26 cellular contexts compared by ENCODE assay signal in the genomic region with DNA sequence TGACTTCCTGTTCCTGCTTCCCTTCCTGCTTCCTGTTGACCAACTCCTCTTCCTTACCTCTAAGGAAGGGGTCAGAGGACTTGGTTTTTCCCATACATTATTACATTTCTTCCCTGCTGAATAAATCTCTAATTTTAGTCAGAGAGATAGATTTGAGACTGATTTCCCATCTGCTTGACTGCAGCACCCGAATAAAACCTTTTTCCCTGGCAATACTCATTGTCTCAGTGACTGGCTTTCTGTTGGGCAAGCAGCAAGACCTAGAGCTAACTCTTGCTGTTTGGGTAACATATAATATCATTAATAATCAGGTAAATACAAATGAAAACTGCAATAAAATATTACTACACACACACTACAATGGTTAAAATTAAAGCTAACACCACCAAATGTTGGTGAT.
"Had no signal": no experiment of that assay in that cellular context is flagged by ENCODE, and none has a peak within 500 bp of the region (broad histone marks: within the 10 kb centered on the region; RNA-seq: fewer than 3 reads in every experiment).

No MANE protein-coding gene starts in this region.

- H3K9me3 ChIP-seq: gastrocnemius medialis had no signal

- H3K4me3 ChIP-seq: coronary artery, dorsolateral prefrontal cortex, esophagus muscularis mucosa, gastrocnemius medialis, heart left ventricle had no signal

- H3K27me3 ChIP-seq: brain microvascular endothelial cell, dorsolateral prefrontal cortex, esophagus muscularis mucosa, foreskin keratinocyte, gastrocnemius medialis, heart left ventricle had no signal

- DNase-seq: activated CD4-positive, alpha-beta memory T cell treated with anti-CD3 and anti-CD28 coated beads, Interleukin-2, amount 10 ng/mL, durations not matched to agents 7 days and 5 days; activated CD4-positive, alpha-beta T cell treated with anti-CD3 and anti-CD28 coated beads for 1 hour; activated CD4-positive, alpha-beta T cell treated with anti-CD3 and anti-CD28 coated beads for 4 hours; activated CD4-positive, alpha-beta T cell treated with anti-CD3 and anti-CD28 coated beads, Interleukin-2, amount 10 ng/mL, durations not matched to agents 7 days and 5 days; activated CD4-positive, alpha-beta T cell treated with anti-CD3 and anti-CD28 coated beads, Interleukin-2, amount 50 U/mL, for 4 hours; activated effector memory CD4-positive, alpha-beta T cell treated with Interleukin-2 at 50 U/mL for 16 hours; activated gamma-delta T cell treated with Interleukin-2 at 50 U/mL for 16 hours; activated naive CD4-positive, alpha-beta T cell treated with anti-CD3 and anti-CD28 coated beads, Interleukin-2, amount 50 U/mL, for 16 hours; activated naive CD4-positive, alpha-beta T cell treated with Interleukin-2 at 50 U/mL for 16 hours; activated T-cell treated with anti-CD3 and anti-CD28 coated beads, Interleukin-2, amount 50 U/mL, for 4 hours; amniotic stem cell; anterior cingulate cortex; brain microvascular endothelial cell; dorsolateral prefrontal cortex; effector memory CD4-positive, alpha-beta T cell; erythroblast; foreskin keratinocyte; gastrocnemius medialis; glutamatergic neuron; heart left ventricle; T-helper 2 cell had no signal

- H3K27ac ChIP-seq: brain microvascular endothelial cell, coronary artery, dorsolateral prefrontal cortex, esophagus muscularis mucosa, foreskin keratinocyte, gastrocnemius medialis, heart left ventricle, VCaP had no signal

- H3K36me3 ChIP-seq: brain microvascular endothelial cell, esophagus muscularis mucosa, gastrocnemius medialis, heart left ventricle had no signal

- H3K4me1 ChIP-seq: esophagus muscularis mucosa, gastrocnemius medialis had no signal

- ATAC-seq: activated T-cell treated with anti-CD3 and anti-CD28 coated beads, Interleukin-2, amount 50 U/mL, for 4 hours; activated T-helper 17 cell treated with anti-CD3 and anti-CD28 coated beads, Interleukin-2, amount 50 U/mL, for 72 hours; foreskin keratinocyte; gastrocnemius medialis; heart left ventricle; WTC11 had no signal
